In genomic region chr6:100503043-100503442, GRCh38 we compare ENCODE assay signal across 1 cellular context.
TF ChIP-seq lines count a peak whose summit lies in the region.

No MANE protein-coding gene starts in this region.

TF ChIP-seq in liver, 16 proteins besides CTCF, POLR2A, EP300 and RAD21 (continued from another document):
- no peak for TF ChIP-seq REST (IDR thresholded peaks at IDR 0.05)
- peak; percentile 78 to 81 for TF ChIP-seq HNF4A (conservative IDR thresholded peaks at IDR 0.05)
- no peak for TF ChIP-seq ZBTB33 (IDR thresholded peaks at IDR 0.05)
- peak; percentile 46 for TF ChIP-seq ATF3 (IDR thresholded peaks at IDR 0.05)
- TF ChIP-seq JUND (IDR thresholded peaks at IDR 0.05), result peak; percentile 41 to 58
- TF ChIP-seq TAF1 (conservative IDR thresholded peaks at IDR 0.05), result no peak
- TF ChIP-seq EGR1 (IDR thresholded peaks at IDR 0.05; ENCODE audit: low read depth in 2 of 2), result no peak
- TF ChIP-seq NR2F2 (IDR thresholded peaks at IDR 0.05), result no peak
- TF ChIP-seq FOXA1 (IDR thresholded peaks at IDR 0.05), result peak; percentile 13
